ENCODE assay signal across 18 cellular contexts in the genomic region with DNA sequence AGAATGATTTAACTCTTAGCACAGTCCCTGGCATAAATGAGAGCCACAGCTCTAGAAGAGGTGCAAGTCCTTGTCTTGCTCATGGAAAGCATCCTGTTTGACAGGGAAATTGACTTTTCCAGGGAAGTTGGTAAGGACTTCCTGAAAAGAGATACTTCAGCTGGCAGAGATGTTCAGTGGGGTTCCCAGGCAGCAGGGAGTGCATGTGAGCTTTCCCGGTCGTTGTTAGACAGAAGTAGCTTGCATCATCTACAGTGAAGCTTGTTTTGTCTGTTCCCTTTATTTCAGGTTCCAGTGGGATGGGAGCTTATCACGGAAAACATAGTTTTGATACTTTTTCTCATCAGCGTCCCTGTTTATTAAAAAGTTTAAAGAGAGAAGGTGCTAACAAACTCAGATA. TPM values are rescaled to one million over a fixed set of nuclear protein-coding genes. Genes with fewer than 3 reads are reported as not detected.
A peak's percentile ranks its signal among the peaks of the same experiment; 100 is the strongest.
DNase-seq lines count a peak whose midpoint lies in the region; ATAC-seq and TF ChIP-seq lines count a peak whose summit lies in the region.
"Had no signal": no experiment of that assay in that cellular context is flagged by ENCODE, and none has a peak within 500 bp of the region (broad histone marks: within the 10 kb centered on the region; RNA-seq: fewer than 3 reads in every experiment).

No MANE protein-coding gene starts in this region.

- no peak overlapping the region for H3K4me3 ChIP-seq in right cardiac atrium (ENCODE audit: low read length)
- no peak overlapping the region for H3K4me3 ChIP-seq in psoas muscle
- H3K4me3 ChIP-seq: skin epidermis had no signal

- TF ChIP-seq CTCF in 22Rv1 (IDR thresholded peaks at IDR 0.05) (no peak), VCaP (conservative IDR thresholded peaks at IDR 0.05) (no peak), psoas muscle (IDR thresholded peaks at IDR 0.05) (no peak)

- intact Hi-C loops in right cardiac atrium (cut with DNase I): loop anchor here in 1 of 4 donors (10.0 kb wide), 1 partner anchor 73 kb away; the partner anchor contains the start of gene ALDH3A1
- intact Hi-C loops in psoas muscle (cut with DNase I): no loop called here

- H3K36me3 ChIP-seq in psoas muscle (ENCODE audit: insufficient read depth in 1 of 2, low read depth in 1 of 2): peaks cover 0 to 84% of the 10 kb centered on the region in 2 donors

- DNase-seq in right cardiac atrium: no peak
- no peak for DNase-seq in psoas muscle
- DNase-seq in NAMALWA (ENCODE audit: low spot score): no peak
- no peak for DNase-seq in germinal center (ENCODE audit: low spot score)
- no peak for DNase-seq in NCI-H1105 treated with DMSO at 0.1 percent for 48 hours (lab: John Stamatoyannopoulos, UW)
- DNase-seq: activated CD4-positive, alpha-beta T cell treated with anti-CD3 and anti-CD28 coated beads for 1 hour; DMS 273 treated with DMSO at 0.1 percent for 48 hours; NCI-H82; stimulated activated CD4-positive, alpha-beta T cell treated with anti-CD3 and anti-CD28 coated beads, Interleukin-4, amount 100 ng/mL, for 1 hour; stimulated activated naive CD8-positive, alpha-beta T cell treated with anti-CD3 and anti-CD28 coated beads, Interleukin-15, amount 100 ng/mL, for 72 hours; T1000 had no signal

- H3K27ac ChIP-seq in 22Rv1 (peak overlapping the region; percentile 98), VCaP (peak overlapping the region; percentile 31; the same call in 1 of the 2 replicates), right cardiac atrium (ENCODE audit: low read length) (peak overlapping the region; percentile 11), psoas muscle (peak overlapping the region; percentile 75)

- H3K9me3 ChIP-seq in right cardiac atrium (ENCODE audit: control insufficient read depth, low read length): no peaks in the 10 kb centered on the region
- no peaks in the 10 kb centered on the region for H3K9me3 ChIP-seq in psoas muscle

- H3K27me3 ChIP-seq in right cardiac atrium (ENCODE audit: control insufficient read depth, insufficient read depth) (no peaks in the 10 kb centered on the region), psoas muscle (ENCODE audit: insufficient read depth in 3 of 3, low read length in 2 of 3) (no peaks in the 10 kb centered on the region)

- WGBS in right cardiac atrium: 58% methylated on average over 4 of the region's 4 CpGs
- WGBS in psoas muscle, 3 donors: 48 to 55% (median 50%) methylated on average over 4 of the region's 4 CpGs

- peak; percentile 34 to 43 for ATAC-seq in right cardiac atrium
- peak in 3 of 4 donors; percentile 25 to 56 (median 45) for ATAC-seq in psoas muscle
- ATAC-seq in GM21390 (IDR thresholded peaks at IDR 0.05; ENCODE audit: unreplicated experiment): no peak
- ATAC-seq: SK-N-SH treated with all-trans-retinoic acid at 6 μM for 48 hours; stimulated activated naive CD8-positive, alpha-beta T cell treated with anti-CD3 and anti-CD28 coated beads, Interleukin-15, amount 100 ng/mL, for 72 hours had no signal

- H3K4me1 ChIP-seq in right cardiac atrium (ENCODE audit: control insufficient read depth, insufficient read depth, low read length): no peaks in the 10 kb centered on the region
- H3K4me1 ChIP-seq in psoas muscle: peaks cover 24% of the 10 kb centered on the region

RNA-seq across cellular contexts. Expression of gene ALDH3A2, which starts 22.9 kb away (rescaled TPM):
- total RNA-seq in right cardiac atrium (10 to 100 TPM; 34.1 to 51.9 (median 43.4) TPM), psoas muscle (100 to 1,000 TPM in 1 of 4 donors, 10 to 100 TPM in 3; 57.6 to 229 (median 86.2) TPM)
- polyA plus RNA-seq in right cardiac atrium (24.4 TPM), psoas muscle (10 to 100 TPM; 32.9 to 78.1 (median 68.6) TPM)

RNA-seq across cellular contexts. Expression of gene SLC47A2, which starts 45.0 kb away (rescaled TPM):
- total RNA-seq in right cardiac atrium: not detected
- polyA plus RNA-seq in right cardiac atrium: not detected
- total RNA-seq in psoas muscle: 1 to 10 TPM in 1 of 4 donors, not detected in 3; 1.1 TPM
- under 1 TPM; 0.01 to 0.08 (median 0.03) TPM for polyA plus RNA-seq in psoas muscle
- total RNA-seq: activated T-helper 1 cell treated with anti-CD3 and anti-CD28 coated beads, Interleukin-12 subunit alpha, Interleukin-12 subunit beta, Interleukin-2, Interleukin-4 antibody, amounts not matched to agents 30 ng/mL and 10 ng/mL and 1 ng/mL, durations not matched to agents 14 hours and 24 hours and 36 hours; osteoblast had no signal

Comparison
In these comparisons a context has a peak if more than half of its experiments do, and no peak if none do; other contexts are left out.
1. H3K27ac ChIP-seq: peak in every context shown above with its lines; median percentile 98 in 22Rv1; 75 in psoas muscle; 31 in VCaP; 11 in right cardiac atrium.